28 cellular contexts compared by ENCODE assay signal in the genomic region with DNA sequence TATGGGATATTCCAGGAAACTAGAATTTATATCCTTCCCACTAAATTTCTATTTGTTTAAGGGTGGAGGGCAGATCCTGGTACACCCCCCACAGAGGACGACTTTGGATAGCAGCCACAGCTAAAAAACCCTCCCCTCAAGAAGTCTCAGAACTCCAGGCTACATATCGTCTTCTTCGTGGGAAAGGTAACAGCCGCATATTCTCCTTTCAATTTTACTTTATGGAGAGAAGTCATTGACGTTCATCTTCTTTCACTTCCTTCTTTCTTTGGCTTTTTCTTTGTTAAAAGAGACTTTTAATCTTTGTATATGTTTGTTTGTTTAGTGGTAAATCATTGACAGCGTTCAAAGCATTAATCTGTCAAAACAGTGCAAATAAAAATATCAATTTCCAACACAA. TPM values are rescaled to one million over a fixed set of nuclear protein-coding genes. Genes with fewer than 3 reads are reported as not detected.
A peak's percentile ranks its signal among the peaks of the same experiment; 100 is the strongest.
DNase-seq lines count a peak whose midpoint lies in the region; ATAC-seq and TF ChIP-seq lines count a peak whose summit lies in the region.
"Had no signal": no experiment of that assay in that cellular context is flagged by ENCODE, and none has a peak within 500 bp of the region (broad histone marks: within the 10 kb centered on the region; RNA-seq: fewer than 3 reads in every experiment).

No MANE protein-coding gene starts in this region.

- intact Hi-C loops in CD4-positive, alpha-beta T cell (cut with DNase I, micrococcal nuclease), result loop anchor here in 1 of 2 experiments (10.0 kb wide), 1 partner anchor 471 kb away; no protein-coding TSS in a partner anchor
- intact Hi-C loops in left ventricle myocardium inferior (cut with micrococcal nuclease), result no loop called here

- no peaks in the 10 kb centered on the region for H3K27me3 ChIP-seq in CD4-positive, alpha-beta T cell (ENCODE audit: control insufficient read depth, insufficient read depth, low read length)
- H3K27me3 ChIP-seq in OCI-LY3 (ENCODE audit: low read depth, low read length), result no peaks in the 10 kb centered on the region
- H3K27me3 ChIP-seq in GM23338 (ENCODE audit: insufficient read depth), result 0 out of 2 replicates have a peak, but pooled peaks cover under 1% of the 10 kb centered on the region
- H3K27me3 ChIP-seq in left ventricle myocardium inferior (ENCODE audit: low read depth), result no peaks in the 10 kb centered on the region
- H3K27me3 ChIP-seq: pancreas, thyroid gland had no signal

- H4K20me1 ChIP-seq in OCI-LY3 (ENCODE audit: insufficient read depth, low read length), result no peaks in the 10 kb centered on the region
- H4K20me1 ChIP-seq in GM23338 (replicated peaks; ENCODE audit: insufficient read depth), result no peaks in the 10 kb centered on the region; the same call in 1 of the 2 replicates

- no peaks in the 10 kb centered on the region for H3K9me3 Mint-ChIP-seq in CD4-positive, alpha-beta T cell
- no peaks in the 10 kb centered on the region for H3K9me3 Mint-ChIP-seq in neural crest cell
- H3K9me3 Mint-ChIP-seq in GM23338, result no peaks in the 10 kb centered on the region
- H3K9me3 Mint-ChIP-seq: activated naive CD4-positive, alpha-beta T cell treated with anti-CD3 and anti-CD28 coated beads, Interleukin-2, amount 50 U/mL, for 72 hours; activated T-helper 1 cell treated with anti-CD3 and anti-CD28 coated beads, Interleukin-12 subunit alpha, Interleukin-12 subunit beta, Interleukin-2, Interleukin-4 antibody, amounts not matched to agents 30 ng/mL and 10 ng/mL and 1 ng/mL, durations not matched to agents 14 hours and 24 hours and 36 hours; natural killer cell treated with Interleukin-12 subunit alpha and Interleukin-12 subunit beta and Interleukin-15 and Interleukin-18, amount 100 ng/mL, for 72 hours had no signal

- H3F3A ChIP-seq in GM23338 (replicated peaks; ENCODE audit: low read depth), result no peaks in the 10 kb centered on the region

- no peak overlapping the region for H2AFZ ChIP-seq in OCI-LY3 (ENCODE audit: low read depth, low read length)
- no peak overlapping the region for H2AFZ ChIP-seq in GM23338
- H2AFZ ChIP-seq: GM23248 had no signal

- POLR2A ChIA-PET in CD4-positive, alpha-beta T cell (lab: Charles Lee), result no interaction called here

- in situ Hi-C loops in GM13976 (cut with MboI; ENCODE audit: low sequenced_read_pairs, unreplicated experiment), result no loop called here

- TF ChIP-seq CTCF in CD4-positive, alpha-beta T cell (IDR thresholded peaks at IDR 0.05), result no peak
- TF ChIP-seq CTCF in GM13976 (IDR thresholded peaks at IDR 0.05; ENCODE audit: borderline replicate concordance, control extremely low read depth, extremely low read depth, insufficient read depth, missing control alignments), result no peak
- no peak for TF ChIP-seq CTCF in OCI-LY3 (IDR thresholded peaks at IDR 0.05; ENCODE audit: low read depth, low read length)
- TF ChIP-seq CTCF in neural crest cell (conservative IDR thresholded peaks at IDR 0.05), result no peak
- TF ChIP-seq CTCF in GM23338 (conservative IDR thresholded peaks at IDR 0.05; ENCODE audit: low read depth in 2 of 2), result no peak
- TF ChIP-seq CTCF in left ventricle myocardium inferior (IDR thresholded peaks at IDR 0.05; ENCODE audit: borderline replicate concordance), result no peak

- H3K36me3 ChIP-seq in OCI-LY3 (replicated peaks; ENCODE audit: low read depth, low read length), result peaks cover 20% of the 10 kb centered on the region
- no peaks in the 10 kb centered on the region for H3K36me3 ChIP-seq in GM23338 (ENCODE audit: insufficient read depth)
- H3K36me3 ChIP-seq in left ventricle myocardium inferior, result peaks cover 84% of the 10 kb centered on the region

- H3K9me2 ChIP-seq in GM23338 (ENCODE audit: insufficient read depth), result no peaks in the 10 kb centered on the region

- no peaks in the 10 kb centered on the region for H3K27me3 Mint-ChIP-seq in CD4-positive, alpha-beta T cell
- no peaks in the 10 kb centered on the region for H3K27me3 Mint-ChIP-seq in neural crest cell (ENCODE audit: low read depth)
- H3K27me3 Mint-ChIP-seq in GM23338 (ENCODE audit: insufficient read depth, low read depth, poor library complexity), result peaks cover 5% of the 10 kb centered on the region
- H3K27me3 Mint-ChIP-seq: natural killer cell treated with Interleukin-12 subunit alpha and Interleukin-12 subunit beta and Interleukin-15 and Interleukin-18, amount 100 ng/mL, for 72 hours had no signal

- H3K4me1 ChIP-seq in OCI-LY3 (ENCODE audit: low read length) (peaks cover 20% of the 10 kb centered on the region), GM23338 (ENCODE audit: insufficient read depth) (no peaks in the 10 kb centered on the region), left ventricle myocardium inferior (no peaks in the 10 kb centered on the region)

- no peaks in the 10 kb centered on the region for H3K79me2 ChIP-seq in OCI-LY3 (ENCODE audit: low read length)
- H3K79me2 ChIP-seq in GM23338 (replicated peaks; ENCODE audit: insufficient read depth), result no peaks in the 10 kb centered on the region

- no peak overlapping the region for H3K4me3 Mint-ChIP-seq in CD4-positive, alpha-beta T cell
- H3K4me3 Mint-ChIP-seq in neural crest cell (no peak overlapping the region), GM23338 (no peak overlapping the region)
- H3K4me3 Mint-ChIP-seq: activated T-helper 1 cell treated with anti-CD3 and anti-CD28 coated beads, Interleukin-12 subunit alpha, Interleukin-12 subunit beta, Interleukin-2, Interleukin-4 antibody, amounts not matched to agents 30 ng/mL and 10 ng/mL and 1 ng/mL, durations not matched to agents 14 hours and 24 hours and 36 hours; natural killer cell treated with Interleukin-12 subunit alpha and Interleukin-12 subunit beta and Interleukin-15 and Interleukin-18, amount 100 ng/mL, for 72 hours had no signal

- peak overlapping the region; percentile 32 for H3K27ac Mint-ChIP-seq in CD4-positive, alpha-beta T cell
- H3K27ac Mint-ChIP-seq in neural crest cell (ENCODE audit: unreplicated experiment), result peak overlapping the region; percentile 71
- H3K27ac Mint-ChIP-seq in GM23338, result no peak overlapping the region
- H3K27ac Mint-ChIP-seq: activated T-helper 1 cell treated with anti-CD3 and anti-CD28 coated beads, Interleukin-12 subunit alpha, Interleukin-12 subunit beta, Interleukin-2, Interleukin-4 antibody, amounts not matched to agents 30 ng/mL and 10 ng/mL and 1 ng/mL, durations not matched to agents 14 hours and 24 hours and 36 hours; natural killer cell treated with Interleukin-12 subunit alpha and Interleukin-12 subunit beta and Interleukin-15 and Interleukin-18, amount 100 ng/mL, for 72 hours had no signal

- ATAC-seq in CD4-positive, alpha-beta T cell (ENCODE audit: poor library complexity), result no peak
- ATAC-seq in GM23338 (no peak), HG02610 (IDR thresholded peaks at IDR 0.05; ENCODE audit: unreplicated experiment) (no peak)
- ATAC-seq: activated naive CD4-positive, alpha-beta T cell treated with anti-CD3 and anti-CD28 coated beads, Interleukin-2, amount 50 U/mL, for 72 hours; natural killer cell treated with Interleukin-12 subunit alpha and Interleukin-12 subunit beta and Interleukin-15 and Interleukin-18, amount 100 ng/mL, for 72 hours; right cardiac atrium; SK-N-SH treated with all-trans-retinoic acid at 6 μM for 48 hours; stimulated activated naive CD8-positive, alpha-beta T cell treated with anti-CD3 and anti-CD28 coated beads, Interleukin-15, Interleukin-2, amounts not matched to agents 100 U/mL and 50 U/mL, for 24 hours had no signal

- H3K9me3 ChIP-seq in CD4-positive, alpha-beta T cell (ENCODE audit: control insufficient read depth, low read length), result no peaks in the 10 kb centered on the region
- H3K9me3 ChIP-seq in OCI-LY3 (ENCODE audit: insufficient read depth, low read length), result no peaks in the 10 kb centered on the region
- H3K9me3 ChIP-seq in left ventricle myocardium inferior (replicated peaks), result no peaks in the 10 kb centered on the region
- H3K9me3 ChIP-seq: pancreas, thyroid gland had no signal

- H3K4me2 ChIP-seq in OCI-LY3 (ENCODE audit: low read length) (peak overlapping the region; percentile 18), GM23338 (no peak overlapping the region)

- DNase-seq in CD4-positive, alpha-beta T cell, result no peak
- peak; percentile 63 for DNase-seq in GM13976 (ENCODE audit: low spot score)
- no peak for DNase-seq in neural crest cell (ENCODE audit: low read depth, low spot score)
- no peak for DNase-seq in GM23338 (ENCODE audit: low spot score)
- DNase-seq in left ventricle myocardium inferior, result no peak
- DNase-seq: activated CD4-positive, alpha-beta T cell treated with anti-CD3 and anti-CD28 coated beads for 48 hours; AML-193; caudate nucleus; COR-L47; DMS79 treated with DMSO at 0.1 percent for 48 hours; GM23248; Kasumi-1; midbrain; NCI-H1092 treated with DMSO at 0.1 percent for 48 hours; NCI-H1930; NCI-H748 treated with DMSO at 0.1 percent for 48 hours; pancreas; right cardiac atrium; stimulated activated CD4-positive, alpha-beta T cell treated with anti-CD3 and anti-CD28 coated beads, Interleukin-12 subunit alpha, Interleukin-12 subunit beta, amount 100 ng/mL, for 4 hours; stimulated activated CD4-positive, alpha-beta T cell treated with anti-CD3 and anti-CD28 coated beads, Interleukin-4, amount 100 ng/mL, for 24 hours; stimulated activated naive CD8-positive, alpha-beta T cell treated with anti-CD3 and anti-CD28 coated beads, Interleukin-15, Interleukin-2, amounts not matched to agents 100 U/mL and 50 U/mL, for 24 hours; thyroid gland had no signal

- H3K36me3 Mint-ChIP-seq in CD4-positive, alpha-beta T cell (ENCODE audit: low read depth), result peaks cover 65% of the 10 kb centered on the region
- no peaks in the 10 kb centered on the region for H3K36me3 Mint-ChIP-seq in neural crest cell (ENCODE audit: low read depth)
- peaks cover 19% of the 10 kb centered on the region; the same call in 2 of the 3 replicates for H3K36me3 Mint-ChIP-seq in GM23338 (ENCODE audit: low read depth)
- H3K36me3 Mint-ChIP-seq: activated naive CD4-positive, alpha-beta T cell treated with anti-CD3 and anti-CD28 coated beads, Interleukin-2, amount 50 U/mL, for 72 hours had no signal

- peaks cover 25% of the 10 kb centered on the region for H3K4me1 Mint-ChIP-seq in CD4-positive, alpha-beta T cell (ENCODE audit: low read depth)
- H3K4me1 Mint-ChIP-seq in neural crest cell, result no peaks in the 10 kb centered on the region
- no peaks in the 10 kb centered on the region for H3K4me1 Mint-ChIP-seq in GM23338

- H3K27ac ChIP-seq in CD4-positive, alpha-beta T cell (ENCODE audit: low read depth, low read length), result no peak overlapping the region
- H3K27ac ChIP-seq in OCI-LY3 (ENCODE audit: low read length) (no peak overlapping the region), GM23338 (ENCODE audit: low read depth) (no peak overlapping the region; the same call in 1 of the 2 replicates), left ventricle myocardium inferior (replicated peaks) (no peak overlapping the region)
- H3K27ac ChIP-seq: GM23248, pancreas, thyroid gland had no signal

- CTCF ChIA-PET in CD4-positive, alpha-beta T cell (lab: Charles Lee), result interaction anchor here (0.5 kb wide), 1 partner anchor 159 kb away, joined by 3 read pairs; no protein-coding TSS in a partner anchor

- H3K4me3 ChIP-seq in OCI-LY3 (ENCODE audit: low read length), result no peak overlapping the region
- no peak overlapping the region for H3K4me3 ChIP-seq in GM23338
- no peak overlapping the region for H3K4me3 ChIP-seq in left ventricle myocardium inferior
- H3K4me3 ChIP-seq: GM23248, pancreas, thyroid gland had no signal

- H3K9ac ChIP-seq in OCI-LY3 (ENCODE audit: low read length), result no peak overlapping the region
- H3K9ac ChIP-seq: GM23248 had no signal

RNA-seq across cellular contexts. Expression of a gene that starts 36.3 kb away (rescaled TPM):
- 10 to 100 TPM in 1 of 2 experiments, 1 to 10 TPM in 1; 9.6 to 10.7 TPM for total RNA-seq in CD4-positive, alpha-beta T cell
- 19.4 and 20.8 TPM in 2 replicates for total RNA-seq in neural crest cell
- total RNA-seq in GM23338 (2014; rRNA removed; shearing (Covaris generic)), result 9.8 and 10.3 TPM in 2 replicates
- 16.0 and 16.6 TPM in 2 replicates for polyA plus RNA-seq in GM23338 (2016; fragmentation: Nextera tagmentation; extraction: Ambion mirVana)
- 13.5 TPM for total RNA-seq in left ventricle myocardium inferior

RNA-seq across cellular contexts. Expression of a gene that starts 36.4 kb away (rescaled TPM):
- total RNA-seq in CD4-positive, alpha-beta T cell, result 10 to 100 TPM; 62.4 to 65.3 TPM
- total RNA-seq in neural crest cell (43.0 and 50.7 TPM in 2 replicates), left ventricle myocardium inferior (14.7 TPM)
- total RNA-seq in GM23338 (2014; rRNA removed; shearing (Covaris generic)), result 34.2 and 40.2 TPM in 2 replicates
- polyA plus RNA-seq in GM23338 (2016; fragmentation: Nextera tagmentation; extraction: Ambion mirVana), result 26.4 and 29.6 TPM in 2 replicates

RNA-seq across cellular contexts. Expression of a gene that starts 42.7 kb away (rescaled TPM):
- total RNA-seq in CD4-positive, alpha-beta T cell, result under 1 TPM; 0.80 to 0.84 TPM
- total RNA-seq in neural crest cell, result 84.3 and 88.4 TPM in 2 replicates
- 48.9 and 52.7 TPM in 2 replicates for total RNA-seq in GM23338 (2014; rRNA removed; shearing (Covaris generic))
- 202 and 206 TPM in 2 replicates for polyA plus RNA-seq in GM23338 (2016; fragmentation: Nextera tagmentation; extraction: Ambion mirVana)
- total RNA-seq in left ventricle myocardium inferior, result 0.58 TPM

Comparison
In these comparisons a context has a peak if more than half of its experiments do, and no peak if none do; other contexts are left out.
1. RNA of a gene that starts 42.7 kb away (total RNA-seq): 84.3 to 88.4 TPM in neural crest cell and 48.9 to 52.7 TPM in GM23338; 0.80 to 0.84 TPM in CD4-positive, alpha-beta T cell and 0.58 TPM in left ventricle myocardium inferior (single experiment); every median in the first group is over 10 times any median in the second.